29 cellular contexts compared by ENCODE assay signal in the genomic region with DNA sequence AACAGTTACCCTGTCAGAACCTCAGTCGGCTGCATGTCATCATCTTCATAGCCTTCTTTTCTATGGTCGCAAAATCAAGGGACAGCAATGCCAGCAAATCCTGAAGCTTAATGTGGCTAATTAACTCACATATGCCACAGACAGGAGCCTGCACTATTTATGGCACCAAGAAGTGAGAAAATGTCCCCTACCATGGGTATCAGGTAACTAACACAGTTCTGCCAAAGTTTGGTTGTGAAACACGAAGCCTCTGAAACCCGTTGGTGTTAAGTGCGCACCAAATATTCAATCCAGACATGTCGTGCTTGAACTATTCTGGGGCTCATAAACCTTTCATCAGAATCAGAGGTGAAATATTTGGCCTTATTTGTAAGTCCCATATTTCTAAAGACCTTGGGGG.
"Had no signal": no experiment of that assay in that cellular context is flagged by ENCODE, and none has a peak within 500 bp of the region (broad histone marks: within the 10 kb centered on the region; RNA-seq: fewer than 3 reads in every experiment).

No MANE protein-coding gene starts in this region.

- DNase-seq: activated CD4-positive, alpha-beta memory T cell treated with anti-CD3 and anti-CD28 coated beads for 36 hours; activated CD4-positive, alpha-beta T cell treated with anti-CD3 and anti-CD28 coated beads for 36 hours; activated CD4-positive, alpha-beta T cell treated with anti-CD3 and anti-CD28 coated beads, Interleukin-2, amount 10 ng/mL, durations not matched to agents 24 days and 14 days; activated CD4-positive, CD25-positive, alpha-beta regulatory T cell; activated CD4-positive, CD25-positive, alpha-beta regulatory T cell treated with anti-CD3 and anti-CD28 coated beads, Interleukin-2, amount 50 U/mL, for 72 hours; activated effector memory CD4-positive, alpha-beta T cell treated with Interleukin-2 at 50 U/mL for 16 hours; activated gamma-delta T cell treated with Interleukin-2 at 50 U/mL for 16 hours; activated naive CD4-positive, alpha-beta T cell treated with anti-CD3 and anti-CD28 coated beads, Interleukin-2, amount 50 U/mL, for 16 hours; activated naive CD4-positive, alpha-beta T cell treated with Interleukin-2 at 50 U/mL for 16 hours; activated T-cell treated with anti-CD3 and anti-CD28 coated beads, Interleukin-2, amount 50 U/mL, for 4 hours; amniotic stem cell; anterior cingulate cortex; brain microvascular endothelial cell; caudate nucleus; cortex of kidney; dermis blood vessel endothelial cell; effector CD4-positive, alpha-beta T cell; effector memory CD8-positive, alpha-beta T cell; erythroblast; foreskin keratinocyte; heart right ventricle; T-helper 1 cell; T-helper 17 cell; T1000 had no signal

- H3K36me3 Mint-ChIP-seq: activated CD4-positive, alpha-beta memory T cell treated with anti-CD3 and anti-CD28 coated beads for 36 hours; activated naive CD8-positive, alpha-beta T cell had no signal

- ATAC-seq: activated CD4-positive, alpha-beta T cell treated with anti-CD3 and anti-CD28 coated beads for 36 hours; activated T-cell treated with anti-CD3 and anti-CD28 coated beads, Interleukin-2, amount 50 U/mL, for 4 hours; activated T-helper 17 cell treated with anti-CD3 and anti-CD28 coated beads, Interleukin-2, amount 50 U/mL, for 72 hours; effector memory CD8-positive, alpha-beta T cell; foreskin keratinocyte; gastroesophageal sphincter; heart right ventricle; T-helper 17 cell had no signal

- H3K4me3 Mint-ChIP-seq: activated CD4-positive, alpha-beta memory T cell treated with anti-CD3 and anti-CD28 coated beads for 36 hours; activated CD4-positive, alpha-beta T cell treated with anti-CD3 and anti-CD28 coated beads for 36 hours; activated CD4-positive, alpha-beta T cell treated with anti-CD3 and anti-CD28 coated beads, Interleukin-2, amount 10 ng/mL, durations not matched to agents 24 days and 14 days; activated naive CD8-positive, alpha-beta T cell; activated T-cell treated with anti-CD3 and anti-CD28 coated beads, Interleukin-2, amount 50 U/mL, for 4 hours; activated T-helper 17 cell treated with anti-CD3 and anti-CD28 coated beads, Interleukin-2, amount 50 U/mL, for 72 hours; effector memory CD8-positive, alpha-beta T cell; T-helper 17 cell; T-helper 2 cell treated with Interferon-gamma antibody and Interleukin-4, amounts not matched to agents 5 μg/mL and 100 μg/mL, for 36 hours had no signal

- H3K27me3 ChIP-seq: brain microvascular endothelial cell, esophagus muscularis mucosa had no signal

- H3K4me3 ChIP-seq: esophagus muscularis mucosa, gastroesophageal sphincter, heart right ventricle had no signal

- H3K4me1 ChIP-seq: esophagus muscularis mucosa, foreskin keratinocyte, gastroesophageal sphincter, heart right ventricle had no signal

- H3K36me3 ChIP-seq: brain microvascular endothelial cell, esophagus muscularis mucosa, gastroesophageal sphincter, heart right ventricle had no signal

- H3K4me1 Mint-ChIP-seq: activated CD4-positive, alpha-beta T cell treated with anti-CD3 and anti-CD28 coated beads for 36 hours; activated CD4-positive, alpha-beta T cell treated with anti-CD3 and anti-CD28 coated beads, Interleukin-2, amount 10 ng/mL, durations not matched to agents 24 days and 14 days; activated T-helper 17 cell treated with anti-CD3 and anti-CD28 coated beads, Interleukin-2, amount 50 U/mL, for 72 hours; T-helper 17 cell had no signal

- H3K27ac Mint-ChIP-seq: activated CD4-positive, alpha-beta memory T cell treated with anti-CD3 and anti-CD28 coated beads for 36 hours; activated CD4-positive, alpha-beta T cell treated with anti-CD3 and anti-CD28 coated beads for 36 hours; activated CD4-positive, alpha-beta T cell treated with anti-CD3 and anti-CD28 coated beads, Interleukin-2, amount 10 ng/mL, durations not matched to agents 24 days and 14 days; activated naive CD8-positive, alpha-beta T cell; activated T-helper 17 cell treated with anti-CD3 and anti-CD28 coated beads, Interleukin-2, amount 50 U/mL, for 72 hours; effector memory CD8-positive, alpha-beta T cell; T-helper 17 cell; T-helper 2 cell treated with Interferon-gamma antibody and Interleukin-4, amounts not matched to agents 5 μg/mL and 100 μg/mL, for 36 hours had no signal

- H3K27ac ChIP-seq: brain microvascular endothelial cell, esophagus muscularis mucosa, foreskin keratinocyte, gastroesophageal sphincter, heart right ventricle had no signal

- H3K9me3 Mint-ChIP-seq: activated CD4-positive, alpha-beta memory T cell treated with anti-CD3 and anti-CD28 coated beads for 36 hours; activated CD4-positive, alpha-beta T cell treated with anti-CD3 and anti-CD28 coated beads, Interleukin-2, amount 10 ng/mL, durations not matched to agents 24 days and 14 days; activated T-cell treated with anti-CD3 and anti-CD28 coated beads, Interleukin-2, amount 50 U/mL, for 4 hours; activated T-helper 17 cell treated with anti-CD3 and anti-CD28 coated beads, Interleukin-2, amount 50 U/mL, for 72 hours; effector memory CD8-positive, alpha-beta T cell; T-helper 2 cell treated with Interferon-gamma antibody and Interleukin-4, amounts not matched to agents 5 μg/mL and 100 μg/mL, for 36 hours had no signal

- H3K9me3 ChIP-seq: esophagus muscularis mucosa, gastroesophageal sphincter had no signal
